Comparison of ENCODE assay signal across 2 cellular contexts in genomic region chr12:93638095-93638494, GRCh38.
TF ChIP-seq lines count a peak whose summit lies in the region.

No MANE protein-coding gene starts in this region.

TF ChIP-seq in GM23338, 12 proteins besides CTCF, POLR2A, EP300 and RAD21:
- no peak for TF ChIP-seq ZNF331 (CRISPR knock-in tag; IDR thresholded peaks at IDR 0.05; ENCODE audit: low read depth)
- TF ChIP-seq CREB1 (CRISPR knock-in tag; IDR thresholded peaks at IDR 0.05; ENCODE audit: low read depth) = no peak
- TF ChIP-seq EZH2 (IDR thresholded peaks at IDR 0.05; ENCODE audit: low read depth, unreplicated experiment) = no peak
- no peak for TF ChIP-seq REST (IDR thresholded peaks at IDR 0.05; ENCODE audit: unreplicated experiment)
- no peak for TF ChIP-seq JUNB (IDR thresholded peaks at IDR 0.05; ENCODE audit: unreplicated experiment)
- TF ChIP-seq EZH2phosphoT487 (IDR thresholded peaks at IDR 0.05; ENCODE audit: unreplicated experiment) = no peak
- TF ChIP-seq STAT1 (IDR thresholded peaks at IDR 0.05; ENCODE audit: unreplicated experiment) = no peak
- TF ChIP-seq NANOG (IDR thresholded peaks at IDR 0.05; ENCODE audit: borderline replicate concordance) = no peak
- no peak for TF ChIP-seq ZNF462 (CRISPR knock-in tag; IDR thresholded peaks at IDR 0.05)
- TF ChIP-seq, protein P1, sequence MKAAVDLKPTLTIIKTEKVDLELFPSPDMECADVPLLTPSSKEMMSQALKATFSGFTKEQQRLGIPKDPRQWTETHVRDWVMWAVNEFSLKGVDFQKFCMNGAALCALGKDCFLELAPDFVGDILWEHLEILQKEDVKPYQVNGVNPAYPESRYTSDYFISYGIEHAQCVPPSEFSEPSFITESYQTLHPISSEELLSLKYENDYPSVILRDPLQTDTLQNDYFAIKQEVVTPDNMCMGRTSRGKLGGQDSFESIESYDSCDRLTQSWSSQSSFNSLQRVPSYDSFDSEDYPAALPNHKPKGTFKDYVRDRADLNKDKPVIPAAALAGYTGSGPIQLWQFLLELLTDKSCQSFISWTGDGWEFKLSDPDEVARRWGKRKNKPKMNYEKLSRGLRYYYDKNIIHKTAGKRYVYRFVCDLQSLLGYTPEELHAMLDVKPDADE (IDR thresholded peaks at IDR 0.05) = no peak
- no peak for TF ChIP-seq ZNF114 (CRISPR knock-in tag; IDR thresholded peaks at IDR 0.05)
TF ChIP-seq in GM23338: peak in this region for 0.

TF ChIP-seq in H1, 55 proteins besides CTCF, POLR2A, EP300 and RAD21:
- no peak for TF ChIP-seq SP1 (IDR thresholded peaks at IDR 0.05; ENCODE audit: low read depth, low read length)
- no peak for TF ChIP-seq CHD1 (IDR thresholded peaks at IDR 0.05; ENCODE audit: low read depth, low read length)
- no peak for TF ChIP-seq POU5F1 (IDR thresholded peaks at IDR 0.05; ENCODE audit: low read depth, low read length)
- TF ChIP-seq SIN3A (conservative IDR thresholded peaks at IDR 0.05 in 1 of 2, IDR thresholded peaks at IDR 0.05 in 1 of 2; ENCODE audit: low read depth in 1 of 2, low read length in 2 of 2) = no peak
- TF ChIP-seq SRF (IDR thresholded peaks at IDR 0.05; ENCODE audit: low read depth, low read length) = no peak
- TF ChIP-seq CTBP2 (IDR thresholded peaks at IDR 0.05; ENCODE audit: borderline replicate concordance, insufficient read depth, insufficient read length, low read length) = no peak
- no peak for TF ChIP-seq ATF3 (IDR thresholded peaks at IDR 0.05; ENCODE audit: insufficient read depth, low read depth, low read length)
- TF ChIP-seq, protein P2, sequence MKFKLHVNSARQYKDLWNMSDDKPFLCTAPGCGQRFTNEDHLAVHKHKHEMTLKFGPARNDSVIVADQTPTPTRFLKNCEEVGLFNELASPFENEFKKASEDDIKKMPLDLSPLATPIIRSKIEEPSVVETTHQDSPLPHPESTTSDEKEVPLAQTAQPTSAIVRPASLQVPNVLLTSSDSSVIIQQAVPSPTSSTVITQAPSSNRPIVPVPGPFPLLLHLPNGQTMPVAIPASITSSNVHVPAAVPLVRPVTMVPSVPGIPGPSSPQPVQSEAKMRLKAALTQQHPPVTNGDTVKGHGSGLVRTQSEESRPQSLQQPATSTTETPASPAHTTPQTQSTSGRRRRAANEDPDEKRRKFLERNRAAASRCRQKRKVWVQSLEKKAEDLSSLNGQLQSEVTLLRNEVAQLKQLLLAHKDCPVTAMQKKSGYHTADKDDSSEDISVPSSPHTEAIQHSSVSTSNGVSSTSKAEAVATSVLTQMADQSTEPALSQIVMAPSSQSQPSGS (IDR thresholded peaks at IDR 0.05; ENCODE audit: low read length) = no peak
- TF ChIP-seq, protein P3, sequence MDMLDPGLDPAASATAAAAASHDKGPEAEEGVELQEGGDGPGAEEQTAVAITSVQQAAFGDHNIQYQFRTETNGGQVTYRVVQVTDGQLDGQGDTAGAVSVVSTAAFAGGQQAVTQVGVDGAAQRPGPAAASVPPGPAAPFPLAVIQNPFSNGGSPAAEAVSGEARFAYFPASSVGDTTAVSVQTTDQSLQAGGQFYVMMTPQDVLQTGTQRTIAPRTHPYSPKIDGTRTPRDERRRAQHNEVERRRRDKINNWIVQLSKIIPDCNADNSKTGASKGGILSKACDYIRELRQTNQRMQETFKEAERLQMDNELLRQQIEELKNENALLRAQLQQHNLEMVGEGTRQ (IDR thresholded peaks at IDR 0.05; ENCODE audit: low read length) = no peak
- TF ChIP-seq RFX5 (IDR thresholded peaks at IDR 0.05; ENCODE audit: borderline replicate concordance, low read depth, low read length) = no peak
- TF ChIP-seq YY1 (IDR thresholded peaks at IDR 0.05; ENCODE audit: low read depth, low read length) = no peak
- TF ChIP-seq RXRA (IDR thresholded peaks at IDR 0.05; ENCODE audit: insufficient read depth, low read depth, low read length) = no peak
- no peak for TF ChIP-seq SP2 (IDR thresholded peaks at IDR 0.05; ENCODE audit: low read length)
- no peak for TF ChIP-seq CHD2 (IDR thresholded peaks at IDR 0.05; ENCODE audit: low read length)
- TF ChIP-seq, protein P4, sequence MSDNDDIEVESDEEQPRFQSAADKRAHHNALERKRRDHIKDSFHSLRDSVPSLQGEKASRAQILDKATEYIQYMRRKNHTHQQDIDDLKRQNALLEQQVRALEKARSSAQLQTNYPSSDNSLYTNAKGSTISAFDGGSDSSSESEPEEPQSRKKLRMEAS (IDR thresholded peaks at IDR 0.05) = no peak
